Comparison of ENCODE assay signal across 7 cellular contexts in genomic region chr14:68951800-68952540, GRCh38. TPM values are rescaled to one million over a fixed set of nuclear protein-coding genes. Genes with fewer than 3 reads are reported as not detected.
DNase-seq lines count a peak whose midpoint lies in the region; ATAC-seq and TF ChIP-seq lines count a peak whose summit lies in the region.

No MANE protein-coding gene starts in this region.

- in situ Hi-C loops in transverse colon (cut with MboI; ENCODE audit: low pct_ligation_motif_present in 1 of 4, low pct_unique_long_range_greater_than_20kb in 1 of 4, low sequenced_read_pairs in 3 of 4) = no loop called here

- BruUV-seq in PC-3 (replicated peaks; lab: Mats Ljungman, UMichigan) = no TSS peak

- peaks cover 45% of the 10 kb centered on the region for H3K4me1 ChIP-seq in PC-3 (ENCODE audit: insufficient read depth, low read length)
- peaks cover 43% of the 10 kb centered on the region for H3K4me1 ChIP-seq in colonic mucosa
- peaks cover 85% of the 10 kb centered on the region for H3K4me1 ChIP-seq in mesodermal cell (ENCODE audit: control insufficient read depth, insufficient read depth, low read length, poor library complexity, severe bottlenecking)
- peaks cover 65 to 95% (median 78%) of the 10 kb centered on the region in 4 donors for H3K4me1 ChIP-seq in transverse colon

- H4K20me1 ChIP-seq in PC-3 (ENCODE audit: low read length) = peaks cover 83% of the 10 kb centered on the region

- H3K9me2 ChIP-seq in PC-3 (replicated peaks; ENCODE audit: low read length) = no peaks in the 10 kb centered on the region

- H3K79me2 ChIP-seq in PC-3 (ENCODE audit: low read length) = peaks cover 97% of the 10 kb centered on the region

- WGBS in mesodermal cell (ENCODE audit: insufficient coverage in 2 of 2), 2 experiments = 93 to 95% methylated on average over 13 of the region's 14 CpGs
- 60 to 76% methylated on average over 4 to 14 of the region's 14 CpGs for WGBS in transverse colon (ENCODE audit: low coverage in 1 of 2), 2 donors

- peaks cover 7% of the 10 kb centered on the region for H3F3A ChIP-seq in PC-3 (ENCODE audit: low read length, unreplicated experiment)

- DNase-seq in PC-3 (no peak), colonic mucosa (no peak), transverse colon (no peak), NOMO-1 treated with DMSO at 0.1 percent for 48 hours (lab: John Stamatoyannopoulos, UW; ENCODE audit: unreplicated experiment) (no peak), T-helper 2 cell (no peak)
- DNase-seq in stimulated activated CD4-positive, alpha-beta T cell treated with anti-CD3 and anti-CD28 coated beads, Interleukin-1b, Interleukin-23, amount 100 ng/mL, for 48 hours = no peak

- intact Hi-C loops in PC-3 (cut with micrococcal nuclease) (loop anchor here (1.0 kb wide), 2 partner anchors 25 to 127 kb away; no protein-coding TSS in a partner anchor), colonic mucosa (cut with DNase I) (no loop called here), transverse colon (cut with DNase I; ENCODE audit: low total_unique reads) (loop anchor here (2.0 kb wide), 1 partner anchor 25 kb away; no protein-coding TSS in a partner anchor)

- H3K27me3 ChIP-seq in PC-3 (ENCODE audit: low read length) (no peaks in the 10 kb centered on the region), colonic mucosa (no peaks in the 10 kb centered on the region), transverse colon (no peaks in the 10 kb centered on the region)

- H3K27ac ChIP-seq in PC-3 (ENCODE audit: low read length) (peak overlapping the region; percentile 84), colonic mucosa (peak overlapping the region; percentile 73), mesodermal cell (ENCODE audit: low read depth, low read length, severe bottlenecking) (peak overlapping the region; percentile 82), transverse colon (peak overlapping the region; percentile 93 to 99 (median 96))

- TF ChIP-seq POLR2A in transverse colon (IDR thresholded peaks at IDR 0.05) = no peak

- peak overlapping the region; percentile 8; the same call in 1 of the 2 replicates for H3K4me3 ChIP-seq in PC-3 (ENCODE audit: low read length)
- H3K4me3 ChIP-seq in colonic mucosa = no peak overlapping the region
- no peak overlapping the region for H3K4me3 ChIP-seq in mesodermal cell (ENCODE audit: extremely low read depth, insufficient read depth, low read length, poor library complexity, severe bottlenecking)
- peak overlapping the region in 2 of 4 donors; percentile 2 to 13 for H3K4me3 ChIP-seq in transverse colon

- peak; percentile 9 for ATAC-seq in PC-3

- CTCF ChIA-PET in PC-3 (lab: Charles Lee) = interaction anchor here (0.6 to 1.0 kb wide), 4 partner anchors 26 to 291 kb away, joined by 3 to 4 read pairs (median 3); no protein-coding TSS in a partner anchor

- H3K4me2 ChIP-seq in PC-3 (ENCODE audit: low read length) = peak overlapping the region; percentile 60

- H3K9ac ChIP-seq in PC-3 (ENCODE audit: low read length) = peak overlapping the region; percentile 30; the same call in 1 of the 2 replicates
- H3K9ac ChIP-seq in colonic mucosa (ENCODE audit: low read depth in 2 of 2, low read length in 2 of 2) = peak overlapping the region in 1 of 2 donors; percentile 55

- no peak overlapping the region for H2AFZ ChIP-seq in PC-3 (ENCODE audit: low read length)

- TF ChIP-seq EP300 in transverse colon (IDR thresholded peaks at IDR 0.05; ENCODE audit: low read depth) = no peak

- H3K9me3 ChIP-seq in PC-3 (ENCODE audit: low read length) (no peaks in the 10 kb centered on the region), colonic mucosa (no peaks in the 10 kb centered on the region), mesodermal cell (ENCODE audit: control insufficient read depth, low read length) (no peaks in the 10 kb centered on the region), transverse colon (no peaks in the 10 kb centered on the region)

- H3K36me3 ChIP-seq in PC-3 (ENCODE audit: low read depth, low read length) = peaks cover 22% of the 10 kb centered on the region
- no peaks in the 10 kb centered on the region for H3K36me3 ChIP-seq in colonic mucosa
- peaks cover 75% of the 10 kb centered on the region for H3K36me3 ChIP-seq in mesodermal cell (ENCODE audit: control insufficient read depth, insufficient read depth, low read length)
- H3K36me3 ChIP-seq in transverse colon = no peaks in the 10 kb centered on the region

- POLR2A ChIA-PET in PC-3 (lab: Charles Lee; ENCODE audit: unreplicated experiment) = interaction anchor here (0.7 to 1.1 kb wide), 2 partner anchors 26 to 68 kb away, joined by 3 to 5 read pairs; no protein-coding TSS in a partner anchor

- TF ChIP-seq CTCF in PC-3 (conservative IDR thresholded peaks at IDR 0.05; ENCODE audit: low read depth, low read length) (no peak), colonic mucosa (IDR thresholded peaks at IDR 0.05) (no peak), transverse colon (IDR thresholded peaks at IDR 0.05) (no peak)

RNA-seq across cellular contexts. Expression of gene ACTN1, which starts 27.1 kb away (rescaled TPM):
- total RNA-seq in PC-3 (2014; rRNA removed) (303 and 400 TPM in 2 replicates), colonic mucosa (100 to 1,000 TPM; 106 to 185 TPM), transverse colon (100 to 1,000 TPM; 127 to 403 (median 197) TPM)
- 357 TPM for polyA plus RNA-seq in mesodermal cell (2013, experiment 1 of 2)
- 310 TPM for polyA plus RNA-seq in mesodermal cell (2013, experiment 2 of 2)
